In the genomic region with DNA sequence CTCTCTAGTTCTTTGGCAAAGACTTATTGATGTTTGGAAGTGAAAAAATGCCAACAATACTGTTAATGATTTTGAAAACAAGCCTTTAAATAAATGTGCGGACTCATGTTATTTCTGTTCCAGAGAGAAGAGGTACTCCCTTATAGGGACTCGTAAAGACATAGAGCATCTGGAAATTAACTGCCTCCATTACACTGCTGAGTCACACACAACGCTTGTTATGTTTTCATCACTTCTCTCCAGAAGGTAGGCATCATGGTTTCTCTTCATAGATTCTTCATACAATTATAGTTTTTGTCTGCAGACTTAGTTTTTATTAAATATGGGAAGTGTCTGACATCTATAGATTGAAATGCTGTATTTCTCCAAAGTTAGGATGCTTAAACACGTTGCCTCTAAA, we compare ENCODE assay signal across 27 cellular contexts.
"Had no signal": no experiment of that assay in that cellular context is flagged by ENCODE, and none has a peak within 500 bp of the region (broad histone marks: within the 10 kb centered on the region; RNA-seq: fewer than 3 reads in every experiment).

No MANE protein-coding gene starts in this region.

- H3K9me3 ChIP-seq: SJSA1, SK-N-SH had no signal

- H3K27ac ChIP-seq: adrenal gland, body of pancreas, breast epithelium, SJSA1 had no signal

- H3K4me2 ChIP-seq: SK-N-SH had no signal

- H3K4me3 Mint-ChIP-seq: activated CD4-positive, alpha-beta T cell treated with anti-CD3 and anti-CD28 coated beads for 36 hours; activated CD4-positive, alpha-beta T cell treated with anti-CD3 and anti-CD28 coated beads, Interleukin-2, amount 10 ng/mL, durations not matched to agents 7 days and 5 days; activated CD8-positive, alpha-beta T cell treated with anti-CD3 and anti-CD28 coated beads, Interleukin-2, amount 10 ng/mL, durations not matched to agents 7 days and 5 days; activated naive CD4-positive, alpha-beta T cell treated with anti-CD3 and anti-CD28 coated beads, Interleukin-2, amount 50 U/mL, for 24 hours; activated T-cell treated with anti-CD3 and anti-CD28 coated beads, Interleukin-2, amount 50 U/mL, for 24 hours; T-helper 1 cell treated with Interleukin-12 subunit alpha and Interleukin-12 subunit beta and Interleukin-4 antibody, amounts not matched to agents 30 μg/mL and 1 μg/mL, for 36 hours; T-helper 2 cell treated with Interferon-gamma antibody and Interleukin-4, amounts not matched to agents 5 μg/mL and 100 μg/mL, for 36 hours; WTC11 had no signal

- H3K4me1 Mint-ChIP-seq: activated CD4-positive, alpha-beta T cell treated with anti-CD3 and anti-CD28 coated beads, Interleukin-2, amount 10 ng/mL, durations not matched to agents 7 days and 5 days; WTC11 had no signal

- H3K4me1 ChIP-seq: body of pancreas, breast epithelium had no signal

- H3K4me3 ChIP-seq: adrenal gland, body of pancreas, breast epithelium, SJSA1 had no signal

- H3K27me3 Mint-ChIP-seq: activated CD4-positive, alpha-beta T cell treated with anti-CD3 and anti-CD28 coated beads for 36 hours; activated CD4-positive, alpha-beta T cell treated with anti-CD3 and anti-CD28 coated beads, Interleukin-2, amount 10 ng/mL, durations not matched to agents 7 days and 5 days; activated naive CD4-positive, alpha-beta T cell treated with anti-CD3 and anti-CD28 coated beads, Interleukin-2, amount 50 U/mL, for 24 hours; activated T-cell treated with anti-CD3 and anti-CD28 coated beads, Interleukin-2, amount 50 U/mL, for 24 hours had no signal

- H3K9ac ChIP-seq: SK-N-SH had no signal

- H3K36me3 ChIP-seq: adrenal gland, breast epithelium, SJSA1 had no signal

- DNase-seq: activated CD4-positive, alpha-beta T cell treated with anti-CD3 and anti-CD28 coated beads for 36 hours; activated CD4-positive, alpha-beta T cell treated with anti-CD3 and anti-CD28 coated beads, Interleukin-2, amount 10 ng/mL, durations not matched to agents 7 days and 5 days; activated CD4-positive, alpha-beta T cell treated with anti-CD3 and anti-CD28 coated beads, Interleukin-2, amount 50 U/mL, for 48 hours; activated CD8-positive, alpha-beta T cell treated with anti-CD3 and anti-CD28 coated beads, Interleukin-2, amount 10 ng/mL, durations not matched to agents 7 days and 5 days; activated gamma-delta T cell; activated naive CD4-positive, alpha-beta T cell treated with Interleukin-2 at 50 U/mL for 16 hours; activated T-cell treated with anti-CD3 and anti-CD28 coated beads, Interleukin-2, amount 50 U/mL, for 24 hours; adrenal gland; body of pancreas; NCI-H1105; NCI-H1417 treated with DMSO at 0.1 percent for 48 hours; NCI-H187 treated with DMSO at 0.1 percent for 48 hours; NCI-H2081 treated with DMSO at 0.1 percent for 48 hours; NCI-H226; NCI-H446 treated with DMSO at 0.1 percent for 48 hours; NCI-H524; SHP77; SK-N-SH had no signal

- H3K27me3 ChIP-seq: adrenal gland, body of pancreas, breast epithelium, SJSA1 had no signal

- ATAC-seq: activated CD4-positive, alpha-beta T cell treated with anti-CD3 and anti-CD28 coated beads for 36 hours; activated CD4-positive, CD25-positive, alpha-beta regulatory T cell treated with anti-CD3 and anti-CD28 coated beads, Interleukin-2, amount 50 U/mL, for 24 hours; activated CD8-positive, alpha-beta T cell treated with anti-CD3 and anti-CD28 coated beads, Interleukin-2, amount 10 ng/mL, durations not matched to agents 7 days and 5 days; body of pancreas; Panc1; WTC11 had no signal

- H3K27ac Mint-ChIP-seq: activated CD4-positive, alpha-beta T cell treated with anti-CD3 and anti-CD28 coated beads for 36 hours; activated CD4-positive, alpha-beta T cell treated with anti-CD3 and anti-CD28 coated beads, Interleukin-2, amount 10 ng/mL, durations not matched to agents 7 days and 5 days; activated CD8-positive, alpha-beta T cell treated with anti-CD3 and anti-CD28 coated beads, Interleukin-2, amount 10 ng/mL, durations not matched to agents 7 days and 5 days; activated naive CD4-positive, alpha-beta T cell treated with anti-CD3 and anti-CD28 coated beads, Interleukin-2, amount 50 U/mL, for 24 hours; activated T-cell treated with anti-CD3 and anti-CD28 coated beads, Interleukin-2, amount 50 U/mL, for 24 hours; activated T-helper 2 cell treated with anti-CD3 and anti-CD28 coated beads, Interferon-gamma antibody, Interleukin-2, Interleukin-4, amounts not matched to agents 10 μg/mL and 5 μg/mL and 100 μg/mL, durations not matched to agents 14 hours and 24 hours and 36 hours; T-helper 1 cell treated with Interleukin-12 subunit alpha and Interleukin-12 subunit beta and Interleukin-4 antibody, amounts not matched to agents 30 μg/mL and 1 μg/mL, for 36 hours; T-helper 2 cell treated with Interferon-gamma antibody and Interleukin-4, amounts not matched to agents 5 μg/mL and 100 μg/mL, for 36 hours; WTC11 had no signal
